Comparison of ENCODE assay signal across 13 cellular contexts in the genomic region with DNA sequence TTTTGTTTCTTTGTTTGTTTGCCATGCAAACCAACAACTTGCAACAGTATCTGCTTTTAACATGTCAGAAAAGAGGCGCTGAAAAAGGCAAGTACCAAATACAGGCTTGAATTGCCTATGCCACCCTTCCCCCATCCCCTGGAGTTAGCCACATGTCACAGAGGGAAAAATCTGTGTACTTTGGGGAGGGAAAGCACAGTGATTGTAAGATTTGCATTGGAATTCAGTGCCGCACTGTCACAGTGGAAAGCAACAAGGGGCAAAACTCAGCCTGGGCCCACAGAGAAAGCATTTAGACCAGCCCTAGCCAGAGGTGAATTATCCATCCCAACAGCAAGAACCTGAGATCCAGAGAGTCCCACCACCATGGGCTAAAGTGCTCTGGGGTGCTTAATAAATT.
"Had no signal": no experiment of that assay in that cellular context is flagged by ENCODE, and none has a peak within 500 bp of the region (broad histone marks: within the 10 kb centered on the region; RNA-seq: fewer than 3 reads in every experiment).

No MANE protein-coding gene starts in this region.

- H3K4me1 ChIP-seq: gastroesophageal sphincter, upper lobe of right lung had no signal

- H3K27ac ChIP-seq: gastroesophageal sphincter, neutrophil, upper lobe of right lung had no signal

- FAIRE-seq: colon had no signal

- ATAC-seq: gastroesophageal sphincter; sciatic nerve; stimulated activated naive CD8-positive, alpha-beta T cell treated with anti-CD3 and anti-CD28 coated beads, Interleukin-15, Interleukin-2, amounts not matched to agents 100 U/mL and 50 U/mL, for 24 hours had no signal

- H3K27ac Mint-ChIP-seq: activated B cell treated with CpG ODN at 0.5 μM for 24 hours; activated CD4-positive, alpha-beta T cell treated with anti-CD3 and anti-CD28 coated beads, Interleukin-2, amount 10 ng/mL, durations not matched to agents 24 days and 14 days; activated naive CD4-positive, alpha-beta T cell treated with anti-CD3 and anti-CD28 coated beads, Interleukin-2, amount 10 ng/mL, durations not matched to agents 7 days and 5 days; T-helper 1 cell treated with Interleukin-12 subunit alpha and Interleukin-12 subunit beta and Interleukin-4 antibody, amounts not matched to agents 30 μg/mL and 1 μg/mL, for 36 hours had no signal

- H3K4me1 Mint-ChIP-seq: activated CD4-positive, alpha-beta T cell treated with anti-CD3 and anti-CD28 coated beads, Interleukin-2, amount 10 ng/mL, durations not matched to agents 24 days and 14 days; activated naive CD4-positive, alpha-beta T cell treated with anti-CD3 and anti-CD28 coated beads, Interleukin-2, amount 10 ng/mL, durations not matched to agents 7 days and 5 days had no signal

- H3K4me3 ChIP-seq: gastroesophageal sphincter, upper lobe of right lung had no signal

- H3K9me3 Mint-ChIP-seq: activated B cell treated with CpG ODN at 0.5 μM for 24 hours; activated CD4-positive, alpha-beta T cell treated with anti-CD3 and anti-CD28 coated beads, Interleukin-2, amount 10 ng/mL, durations not matched to agents 24 days and 14 days; activated naive CD4-positive, alpha-beta T cell treated with anti-CD3 and anti-CD28 coated beads, Interleukin-2, amount 10 ng/mL, durations not matched to agents 7 days and 5 days; T-helper 1 cell treated with Interleukin-12 subunit alpha and Interleukin-12 subunit beta and Interleukin-4 antibody, amounts not matched to agents 30 μg/mL and 1 μg/mL, for 36 hours had no signal

- H3K27me3 Mint-ChIP-seq: activated CD4-positive, alpha-beta T cell treated with anti-CD3 and anti-CD28 coated beads, Interleukin-2, amount 10 ng/mL, durations not matched to agents 24 days and 14 days; activated naive CD4-positive, alpha-beta T cell treated with anti-CD3 and anti-CD28 coated beads, Interleukin-2, amount 10 ng/mL, durations not matched to agents 7 days and 5 days had no signal

- H3K36me3 ChIP-seq: gastroesophageal sphincter, neutrophil, upper lobe of right lung had no signal

- H3K27me3 ChIP-seq: gastroesophageal sphincter, neutrophil, upper lobe of right lung had no signal

- DNase-seq: activated B cell treated with CpG ODN at 0.5 μM for 24 hours; activated CD4-positive, alpha-beta T cell treated with anti-CD3 and anti-CD28 coated beads, Interleukin-2, amount 10 ng/mL, durations not matched to agents 24 days and 14 days; activated naive CD4-positive, alpha-beta T cell treated with anti-CD3 and anti-CD28 coated beads, Interleukin-2, amount 10 ng/mL, durations not matched to agents 7 days and 5 days; effector CD4-positive, alpha-beta T cell; midbrain; stimulated activated CD4-positive, alpha-beta T cell treated with anti-CD3 and anti-CD28 coated beads, Interleukin-12 subunit alpha, Interleukin-12 subunit beta, amount 100 ng/mL, for 4 hours; stimulated activated naive CD8-positive, alpha-beta T cell treated with anti-CD3 and anti-CD28 coated beads, Interleukin-15, Interleukin-2, amounts not matched to agents 100 U/mL and 50 U/mL, for 24 hours; upper lobe of right lung had no signal

- H3K9me3 ChIP-seq: gastroesophageal sphincter, neutrophil, upper lobe of right lung had no signal

- H3K36me3 Mint-ChIP-seq: activated naive CD4-positive, alpha-beta T cell treated with anti-CD3 and anti-CD28 coated beads, Interleukin-2, amount 10 ng/mL, durations not matched to agents 7 days and 5 days had no signal

- H3K4me3 Mint-ChIP-seq: activated B cell treated with CpG ODN at 0.5 μM for 24 hours; activated CD4-positive, alpha-beta T cell treated with anti-CD3 and anti-CD28 coated beads, Interleukin-2, amount 10 ng/mL, durations not matched to agents 24 days and 14 days; activated naive CD4-positive, alpha-beta T cell treated with anti-CD3 and anti-CD28 coated beads, Interleukin-2, amount 10 ng/mL, durations not matched to agents 7 days and 5 days; T-helper 1 cell treated with Interleukin-12 subunit alpha and Interleukin-12 subunit beta and Interleukin-4 antibody, amounts not matched to agents 30 μg/mL and 1 μg/mL, for 36 hours had no signal
